ENCODE assay signal across 8 cellular contexts in the genomic region with DNA sequence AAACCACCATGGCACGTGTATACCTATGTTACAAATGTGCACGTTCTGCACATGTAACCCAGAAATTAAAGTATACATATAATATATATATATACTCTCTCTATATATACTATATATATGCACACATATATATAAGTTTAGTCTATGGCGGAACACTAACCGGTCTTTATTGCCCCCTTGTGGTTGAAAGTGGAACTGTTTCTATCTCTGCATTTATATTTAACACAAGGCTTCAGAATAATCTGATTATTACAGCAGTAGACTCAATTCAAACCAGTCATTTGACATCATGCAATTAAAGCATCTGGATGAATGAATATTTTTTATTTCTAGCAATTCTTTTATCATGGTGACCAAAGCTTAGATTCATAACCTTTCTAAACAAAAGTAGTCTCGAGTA. TPM values are rescaled to one million over a fixed set of nuclear protein-coding genes. Genes with fewer than 3 reads are reported as not detected.
DNase-seq lines count a peak whose midpoint lies in the region; ATAC-seq and TF ChIP-seq lines count a peak whose summit lies in the region.

No MANE protein-coding gene starts in this region.

- no peaks in the 10 kb centered on the region for H3K9me3 ChIP-seq in PC-9 (ENCODE audit: insufficient read depth, low read depth)

- no peak overlapping the region for H3K4me2 ChIP-seq in PC-9

- no peaks in the 10 kb centered on the region for H3F3A ChIP-seq in PC-9 (ENCODE audit: insufficient read depth, low read depth)

- H2AFZ ChIP-seq in PC-9 = no peak overlapping the region

- H3K9me3 Mint-ChIP-seq in natural killer cell (no peaks in the 10 kb centered on the region), nephron (no peaks in the 10 kb centered on the region)
- H3K9me3 Mint-ChIP-seq in natural killer cell treated with Interleukin-12 subunit alpha and Interleukin-12 subunit beta and Interleukin-15 and Interleukin-18, amount 100 ng/mL, for 72 hours = no peaks in the 10 kb centered on the region

- no peaks in the 10 kb centered on the region for H3K27me3 ChIP-seq in PC-9 (ENCODE audit: insufficient read depth, low read depth)

- H3K4me3 Mint-ChIP-seq in natural killer cell (no peak overlapping the region), nephron (no peak overlapping the region)
- no peak overlapping the region for H3K4me3 Mint-ChIP-seq in natural killer cell treated with Interleukin-12 subunit alpha and Interleukin-12 subunit beta and Interleukin-15 and Interleukin-18, amount 100 ng/mL, for 72 hours

- H3K36me3 Mint-ChIP-seq in natural killer cell (no peaks in the 10 kb centered on the region), nephron (ENCODE audit: low read depth) (no peaks in the 10 kb centered on the region)
- no peaks in the 10 kb centered on the region for H3K36me3 Mint-ChIP-seq in natural killer cell treated with Interleukin-12 subunit alpha and Interleukin-12 subunit beta and Interleukin-15 and Interleukin-18, amount 100 ng/mL, for 72 hours

- H3K27ac Mint-ChIP-seq in natural killer cell (no peak overlapping the region), nephron (no peak overlapping the region)
- no peak overlapping the region for H3K27ac Mint-ChIP-seq in natural killer cell treated with Interleukin-12 subunit alpha and Interleukin-12 subunit beta and Interleukin-15 and Interleukin-18, amount 100 ng/mL, for 72 hours

- POLR2A ChIA-PET in PC-9 (lab: Charles Lee; ENCODE audit: unreplicated experiment) = no interaction called here

- H3K27me3 Mint-ChIP-seq in natural killer cell (ENCODE audit: low read depth in 2 of 2) (peaks cover 4 to 19% of the 10 kb centered on the region in 2 donors), nephron (ENCODE audit: low read depth) (no peaks in the 10 kb centered on the region)
- peaks cover 18 to 25% of the 10 kb centered on the region in 2 donors for H3K27me3 Mint-ChIP-seq in natural killer cell treated with Interleukin-12 subunit alpha and Interleukin-12 subunit beta and Interleukin-15 and Interleukin-18, amount 100 ng/mL, for 72 hours

- DNase-seq in natural killer cell (no peak), HS-27A (ENCODE audit: low read depth) (peak; percentile 22), PC-9 (peak; percentile 12 to 51), foreskin melanocyte (no peak), GM19238 (ENCODE audit: insufficient read length, low spot score) (no peak)
- no peak for DNase-seq in natural killer cell treated with Interleukin-12 subunit alpha and Interleukin-12 subunit beta and Interleukin-15 and Interleukin-18, amount 100 ng/mL, for 72 hours (ENCODE audit: low spot score)
- peak; percentile 21 for DNase-seq in effector CD4-positive, alpha-beta T cell

- no peaks in the 10 kb centered on the region for H3K9me2 ChIP-seq in PC-9 (ENCODE audit: insufficient read depth)

- H3K4me1 Mint-ChIP-seq in natural killer cell (no peaks in the 10 kb centered on the region), nephron (no peaks in the 10 kb centered on the region)
- peaks cover 0 to 8% of the 10 kb centered on the region in 2 donors for H3K4me1 Mint-ChIP-seq in natural killer cell treated with Interleukin-12 subunit alpha and Interleukin-12 subunit beta and Interleukin-15 and Interleukin-18, amount 100 ng/mL, for 72 hours (ENCODE audit: low read depth in 2 of 2)

- no peaks in the 10 kb centered on the region for H3K4me1 ChIP-seq in PC-9 (replicated peaks; ENCODE audit: insufficient read depth)

- CTCF ChIA-PET in PC-9 (lab: Charles Lee) = no interaction called here

- intact Hi-C loops in natural killer cell (cut with micrococcal nuclease) = loop anchor here (1.0 kb wide), 2 partner anchors 128 to 284 kb away; no protein-coding TSS in a partner anchor
- intact Hi-C loops in PC-9 (cut with micrococcal nuclease; ENCODE audit: unreplicated experiment) = loop anchor here (1.0 to 2.0 kb wide), 3 partner anchors 129 to 329 kb away; no protein-coding TSS in a partner anchor

- no peaks in the 10 kb centered on the region for H4K20me1 ChIP-seq in PC-9 (ENCODE audit: insufficient read depth)

- ATAC-seq in natural killer cell = peak in 2 of 3 donors; percentile 64 to 79
- ATAC-seq in natural killer cell treated with Interleukin-12 subunit alpha and Interleukin-12 subunit beta and Interleukin-15 and Interleukin-18, amount 100 ng/mL, for 72 hours = no peak

- no peak overlapping the region for H3K4me3 ChIP-seq in PC-9

- BruUV-seq in PC-9 (replicated peaks; lab: Mats Ljungman, UMichigan) = no TSS peak

- TF ChIP-seq CTCF in natural killer cell (IDR thresholded peaks at IDR 0.05) = peak; percentile 71
- TF ChIP-seq CTCF in PC-9 (conservative IDR thresholded peaks at IDR 0.05) = peak; percentile 76
- peak; percentile 63 to 73 (median 67) for TF ChIP-seq CTCF in nephron (IDR thresholded peaks at IDR 0.05; ENCODE audit: unreplicated experiment in 3 of 3)

- H3K79me2 ChIP-seq in PC-9 (ENCODE audit: low read depth) = no peaks in the 10 kb centered on the region

- no peaks in the 10 kb centered on the region for H3K36me3 ChIP-seq in PC-9 (ENCODE audit: low read depth)

- no peak overlapping the region for H3K27ac ChIP-seq in PC-9

RNA-seq across cellular contexts. Expression of gene RAB9B, which starts 14.6 kb away (rescaled TPM):
- total RNA-seq in natural killer cell = under 1 TPM; 0.45 to 0.64 (median 0.50) TPM
- under 1 TPM; 0.22 to 0.45 TPM for total RNA-seq in natural killer cell treated with Interleukin-12 subunit alpha and Interleukin-12 subunit beta and Interleukin-15 and Interleukin-18, amount 100 ng/mL, for 72 hours
- total RNA-seq in PC-9 (2021) = not detected in 2 replicates

RNA-seq across cellular contexts. Expression of gene PLP1, which starts 40.9 kb away (rescaled TPM):
- not detected for total RNA-seq in natural killer cell
- not detected for total RNA-seq in natural killer cell treated with Interleukin-12 subunit alpha and Interleukin-12 subunit beta and Interleukin-15 and Interleukin-18, amount 100 ng/mL, for 72 hours
- not detected in 2 replicates for total RNA-seq in PC-9 (2021)

Comparison
In these comparisons a context has a peak if more than half of its experiments do, and no peak if none do; other contexts are left out.
1. ATAC-seq: peak in natural killer cell (2 of 3); none in natural killer cell treated with Interleukin-12 subunit alpha and Interleukin-12 subunit beta and Interleukin-15 and Interleukin-18, amount 100 ng/mL, for 72 hours (0 of 2).
2. DNase-seq: peak in HS-27A (single experiment), PC-9 (2 of 2) and effector CD4-positive, alpha-beta T cell (single experiment); none in natural killer cell (single experiment), natural killer cell treated with Interleukin-12 subunit alpha and Interleukin-12 subunit beta and Interleukin-15 and Interleukin-18, amount 100 ng/mL, for 72 hours (single experiment), foreskin melanocyte (single experiment) and GM19238 (single experiment).
3. Peak in every context shown above with its lines, with median percentiles within 50 percentile points of each other: CTCF ChIP-seq.